ENCODE assay signal across 1 cellular context in the genomic region with DNA sequence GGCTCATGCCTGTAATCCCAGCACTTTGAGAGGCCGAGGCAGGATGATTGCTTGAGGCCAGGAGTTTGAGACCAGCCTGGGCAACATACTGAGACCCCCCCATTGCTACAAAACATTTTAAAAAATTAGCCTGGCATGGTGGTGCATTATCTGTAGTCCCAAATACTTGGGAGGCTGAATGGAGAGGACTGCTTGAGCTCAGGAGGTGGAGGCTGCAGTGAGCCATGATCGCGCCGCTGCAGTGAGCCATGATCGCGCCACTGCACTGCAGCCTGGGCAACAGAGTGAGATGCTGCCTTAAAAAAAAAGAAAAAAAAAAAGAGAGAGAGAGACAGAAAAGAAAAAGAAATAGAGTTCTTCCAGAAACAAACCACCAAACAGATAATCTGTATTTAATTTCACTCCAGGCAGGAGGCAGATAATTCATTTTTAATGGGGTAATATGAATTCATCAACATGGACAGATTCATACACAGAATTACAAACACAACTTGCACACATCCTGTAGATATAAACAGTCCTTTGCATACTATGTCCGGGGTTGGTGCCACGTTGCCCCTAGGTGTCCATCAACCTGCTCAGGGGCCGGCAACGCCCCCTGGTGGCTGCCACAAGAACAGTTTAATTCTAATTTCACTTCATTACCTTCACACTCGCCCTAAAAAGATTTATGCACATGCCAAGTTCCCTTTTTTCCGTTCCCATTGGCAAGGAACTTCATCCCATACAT.
A peak's percentile ranks its signal among the peaks of the same experiment; 100 is the strongest.
TF ChIP-seq lines count a peak whose summit lies in the region.

No MANE protein-coding gene starts in this region.

TF ChIP-seq in GM12878, 131 proteins besides CTCF, POLR2A, EP300 and RAD21:
- TF ChIP-seq POU2F2 (IDR thresholded peaks at IDR 0.05; ENCODE audit: borderline replicate concordance, low read depth, low read length) (peak; percentile 34; the same call in 1 of the 3 replicates), HCFC1 (IDR thresholded peaks at IDR 0.05; ENCODE audit: low read length) (no peak), SREBF1 (IDR thresholded peaks at IDR 0.05; ENCODE audit: low read length) (no peak), SMC3 (IDR thresholded peaks at IDR 0.05; ENCODE audit: borderline replicate concordance, low read length) (peak; percentile 88), PBX3 (IDR thresholded peaks at IDR 0.05; ENCODE audit: insufficient replicate concordance, low read depth, low read length) (peak; percentile 83), YY1 (IDR thresholded peaks at IDR 0.05; ENCODE audit: low read depth, low read length) (peak; percentile 71; the same call in 1 of the 2 replicates), BCL3 (IDR thresholded peaks at IDR 0.05; ENCODE audit: borderline replicate concordance, insufficient read depth, low read depth, low read length, poor library complexity, severe bottlenecking) (peak; percentile 57)
- TF ChIP-seq, protein P1, sequence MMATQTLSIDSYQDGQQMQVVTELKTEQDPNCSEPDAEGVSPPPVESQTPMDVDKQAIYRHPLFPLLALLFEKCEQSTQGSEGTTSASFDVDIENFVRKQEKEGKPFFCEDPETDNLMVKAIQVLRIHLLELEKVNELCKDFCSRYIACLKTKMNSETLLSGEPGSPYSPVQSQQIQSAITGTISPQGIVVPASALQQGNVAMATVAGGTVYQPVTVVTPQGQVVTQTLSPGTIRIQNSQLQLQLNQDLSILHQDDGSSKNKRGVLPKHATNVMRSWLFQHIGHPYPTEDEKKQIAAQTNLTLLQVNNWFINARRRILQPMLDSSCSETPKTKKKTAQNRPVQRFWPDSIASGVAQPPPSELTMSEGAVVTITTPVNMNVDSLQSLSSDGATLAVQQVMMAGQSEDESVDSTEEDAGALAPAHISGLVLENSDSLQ (IDR thresholded peaks at IDR 0.05) = peak; percentile 94
